11 cellular contexts compared by ENCODE assay signal in the genomic region with DNA sequence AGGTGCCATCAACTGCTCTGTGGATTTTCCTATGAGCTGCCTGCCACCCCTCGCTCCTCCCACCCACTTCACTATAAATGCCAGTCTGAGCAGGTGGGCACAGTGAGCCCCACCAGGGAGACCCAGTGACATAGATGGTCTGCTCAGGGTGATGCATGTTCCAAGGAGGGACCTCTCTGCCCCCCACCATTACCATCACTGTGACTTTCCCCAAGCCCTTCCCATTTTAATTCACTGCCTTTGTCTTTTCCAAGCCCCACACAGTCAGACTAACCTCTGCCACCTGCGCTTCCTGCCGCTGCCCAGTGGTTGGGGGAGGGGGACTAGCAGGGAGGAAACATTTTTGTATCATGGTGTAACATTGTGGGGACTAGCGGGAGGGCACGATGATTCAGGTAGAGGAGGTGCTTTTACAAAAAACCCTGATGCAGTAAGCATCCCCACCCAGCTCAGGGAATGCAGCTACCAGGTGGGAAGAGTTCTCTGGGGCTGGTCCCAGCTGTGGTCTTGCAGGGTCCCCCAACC. TPM values are rescaled to one million over a fixed set of nuclear protein-coding genes. Genes with fewer than 3 reads are reported as not detected.
A peak's percentile ranks its signal among the peaks of the same experiment; 100 is the strongest.
DNase-seq lines count a peak whose midpoint lies in the region; ATAC-seq, FAIRE-seq and TF ChIP-seq lines count a peak whose summit lies in the region.
"Had no signal": no experiment of that assay in that cellular context is flagged by ENCODE, and none has a peak within 500 bp of the region (broad histone marks: within the 10 kb centered on the region; RNA-seq: fewer than 3 reads in every experiment).

No MANE protein-coding gene starts in this region.

- no peaks in the 10 kb centered on the region for H3K9me3 Mint-ChIP-seq in activated T-cell treated with anti-CD3 and anti-CD28 coated beads, Interleukin-2, amount 50 U/mL, for 72 hours
- no peaks in the 10 kb centered on the region for H3K9me3 Mint-ChIP-seq in stimulated activated naive CD8-positive, alpha-beta T cell treated with anti-CD3 and anti-CD28 coated beads, Interleukin-15, amount 100 ng/mL, for 72 hours

- H3K4me1 Mint-ChIP-seq in activated T-cell treated with anti-CD3 and anti-CD28 coated beads, Interleukin-2, amount 50 U/mL, for 72 hours (ENCODE audit: low read depth) = peaks cover 57% of the 10 kb centered on the region
- peaks cover 51% of the 10 kb centered on the region for H3K4me1 Mint-ChIP-seq in stimulated activated naive CD8-positive, alpha-beta T cell treated with anti-CD3 and anti-CD28 coated beads, Interleukin-15, amount 100 ng/mL, for 72 hours

- peak overlapping the region; percentile 98 for H3K27ac Mint-ChIP-seq in activated T-cell treated with anti-CD3 and anti-CD28 coated beads, Interleukin-2, amount 50 U/mL, for 72 hours
- peak overlapping the region; percentile 99 for H3K27ac Mint-ChIP-seq in stimulated activated naive CD8-positive, alpha-beta T cell treated with anti-CD3 and anti-CD28 coated beads, Interleukin-15, amount 100 ng/mL, for 72 hours

- ATAC-seq in activated T-cell treated with anti-CD3 and anti-CD28 coated beads, Interleukin-2, amount 50 U/mL, for 72 hours (replicated peaks in 1 of 2) = peak; percentile 32 to 39
- ATAC-seq in stimulated activated naive CD8-positive, alpha-beta T cell treated with anti-CD3 and anti-CD28 coated beads, Interleukin-15, amount 100 ng/mL, for 72 hours = peak; percentile 50

- H3K4me3 Mint-ChIP-seq in activated T-cell treated with anti-CD3 and anti-CD28 coated beads, Interleukin-2, amount 50 U/mL, for 72 hours = peak overlapping the region; percentile 94 to 100
- H3K4me3 Mint-ChIP-seq in stimulated activated naive CD8-positive, alpha-beta T cell treated with anti-CD3 and anti-CD28 coated beads, Interleukin-15, amount 100 ng/mL, for 72 hours = peak overlapping the region; percentile 94 to 95

- H3K4me3 ChIP-seq in iPS-18a (ENCODE audit: low read length) = peak overlapping the region; percentile 74

- H3K27me3 Mint-ChIP-seq in activated T-cell treated with anti-CD3 and anti-CD28 coated beads, Interleukin-2, amount 50 U/mL, for 72 hours (ENCODE audit: low read depth) = no peaks in the 10 kb centered on the region
- H3K27me3 Mint-ChIP-seq in stimulated activated naive CD8-positive, alpha-beta T cell treated with anti-CD3 and anti-CD28 coated beads, Interleukin-15, amount 100 ng/mL, for 72 hours = no peaks in the 10 kb centered on the region

- H3K4me1 ChIP-seq in iPS-18a (ENCODE audit: control insufficient read depth, low read depth, low read length) = peaks cover 46% of the 10 kb centered on the region

- peaks cover 65% of the 10 kb centered on the region for H3K27me3 ChIP-seq in iPS-18a (ENCODE audit: control insufficient read depth, insufficient read depth, low read length)

- DNase-seq in activated CD8-positive, alpha-beta memory T cell treated with anti-CD3 and anti-CD28 coated beads for 24 hours = peak; percentile 80
- no peak for DNase-seq in activated CD8-positive, alpha-beta memory T cell treated with anti-CD3 and anti-CD28 coated beads, Interleukin-2, amount 50 U/mL, for 48 hours
- peak; percentile 62 for DNase-seq in activated T-cell treated with anti-CD3 and anti-CD28 coated beads, Interleukin-2, amount 50 U/mL, for 72 hours
- DNase-seq in stimulated activated naive CD8-positive, alpha-beta T cell treated with anti-CD3 and anti-CD28 coated beads, Interleukin-15, amount 100 ng/mL, for 72 hours = peak in 1 of 2 donors; percentile 71
- no peak for DNase-seq in AML-193 (lab: John Stamatoyannopoulos, UW)
- DNase-seq in occipital lobe (lab: John Stamatoyannopoulos, UW) = no peak
- no peak for DNase-seq in D721Med (ENCODE audit: insufficient read length, low spot score)
- DNase-seq: Right ventricle myocardium superior had no signal

- H3K9ac ChIP-seq in iPS-18a (ENCODE audit: low read length) = peak overlapping the region; percentile 28

- H3K36me3 ChIP-seq in iPS-18a (ENCODE audit: control insufficient read depth, low read depth, low read length) = no peaks in the 10 kb centered on the region

- TF ChIP-seq CTCF in D721Med (IDR thresholded peaks at IDR 0.05; ENCODE audit: insufficient read depth, missing control alignments) = no peak

- H3K36me3 Mint-ChIP-seq in activated T-cell treated with anti-CD3 and anti-CD28 coated beads, Interleukin-2, amount 50 U/mL, for 72 hours (ENCODE audit: insufficient read depth in 2 of 2) = peaks cover 42 to 59% of the 10 kb centered on the region in 2 donors

- no peak overlapping the region for H3K27ac ChIP-seq in iPS-18a (ENCODE audit: low read length)

- no peak for FAIRE-seq in D721Med (lab: Jason Lieb, UNC)
- FAIRE-seq: GM12892 had no signal

- H3K9me3 ChIP-seq in iPS-18a (ENCODE audit: control insufficient read depth, low read depth, low read length) = no peaks in the 10 kb centered on the region

RNA-seq across cellular contexts. Expression of a gene that starts 24.6 kb away (rescaled TPM):
- not detected for total RNA-seq in activated T-cell treated with anti-CD3 and anti-CD28 coated beads, Interleukin-2, amount 50 U/mL, for 72 hours
- total RNA-seq in occipital lobe = not detected
- total RNA-seq: Right ventricle myocardium superior had no signal

RNA-seq across cellular contexts. Expression of a gene that starts 46.1 kb away (rescaled TPM):
- total RNA-seq in activated T-cell treated with anti-CD3 and anti-CD28 coated beads, Interleukin-2, amount 50 U/mL, for 72 hours = not detected
- total RNA-seq in occipital lobe = not detected
- total RNA-seq: glomerular endothelial cell, Right ventricle myocardium superior had no signal

RNA-seq across cellular contexts. Expression of a gene that starts 59.5 kb away (rescaled TPM):
- total RNA-seq in activated T-cell treated with anti-CD3 and anti-CD28 coated beads, Interleukin-2, amount 50 U/mL, for 72 hours = 10 to 100 TPM; 10.9 to 13.6 TPM
- total RNA-seq in occipital lobe = 55.8 TPM

Comparison
In these comparisons a context has a peak if more than half of its experiments do, and no peak if none do; other contexts are left out.
1. DNase-seq: peak in activated CD8-positive, alpha-beta memory T cell treated with anti-CD3 and anti-CD28 coated beads for 24 hours (single experiment) and activated T-cell treated with anti-CD3 and anti-CD28 coated beads, Interleukin-2, amount 50 U/mL, for 72 hours (2 of 2); none in activated CD8-positive, alpha-beta memory T cell treated with anti-CD3 and anti-CD28 coated beads, Interleukin-2, amount 50 U/mL, for 48 hours (single experiment), AML-193 (0 of 2), occipital lobe (single experiment) and D721Med (single experiment).